ENCODE assay signal across 15 cellular contexts in genomic region chr2:217249490-217250451, GRCh38.
DNase-seq lines count a peak whose midpoint lies in the region; ATAC-seq and TF ChIP-seq lines count a peak whose summit lies in the region.
"Had no signal": no experiment of that assay in that cellular context is flagged by ENCODE, and none has a peak within 500 bp of the region (broad histone marks: within the 10 kb centered on the region; RNA-seq: fewer than 3 reads in every experiment).

No MANE protein-coding gene starts in this region.

- peak; percentile 67 for ATAC-seq in body of pancreas
- ATAC-seq: stimulated activated naive CD8-positive, alpha-beta T cell treated with anti-CD3 and anti-CD28 coated beads, Interleukin-15, amount 100 ng/mL, for 72 hours had no signal

- peak overlapping the region; percentile 36 for H3K9ac ChIP-seq in muscle layer of colon (ENCODE audit: low read length)

- H3K4me1 ChIP-seq in body of pancreas (no peaks in the 10 kb centered on the region), muscle layer of colon (ENCODE audit: insufficient read depth, low read length) (peaks cover 49% of the 10 kb centered on the region), tibial nerve (peaks cover 0 to 40% (median 15%) of the 10 kb centered on the region in 4 donors)

- H3K4me3 ChIP-seq in body of pancreas (no peak overlapping the region), muscle layer of colon (ENCODE audit: low read depth in 1 of 2, low read length in 2 of 2) (no peak overlapping the region), tibial nerve (no peak overlapping the region)

- TF ChIP-seq CTCF in body of pancreas (IDR thresholded peaks at IDR 0.05) = no peak
- no peak for TF ChIP-seq CTCF in tibial nerve (IDR thresholded peaks at IDR 0.05)

- no peaks in the 10 kb centered on the region for H3K9me3 ChIP-seq in body of pancreas
- no peaks in the 10 kb centered on the region for H3K9me3 ChIP-seq in muscle layer of colon (ENCODE audit: low read length)
- H3K9me3 ChIP-seq in tibial nerve = no peaks in the 10 kb centered on the region

- H3K27me3 ChIP-seq in body of pancreas = no peaks in the 10 kb centered on the region
- no peaks in the 10 kb centered on the region for H3K27me3 ChIP-seq in muscle layer of colon (ENCODE audit: control insufficient read depth in 1 of 2, insufficient read depth in 2 of 2, low read length in 2 of 2)
- H3K27me3 ChIP-seq in tibial nerve = no peaks in the 10 kb centered on the region

- WGBS in body of pancreas, 2 donors = 67 to 72% methylated on average over 8 of the region's 8 CpGs
- WGBS in tibial nerve, 2 donors = 51 to 60% methylated on average over 8 of the region's 8 CpGs

- H3K36me3 ChIP-seq in body of pancreas (replicated peaks in 1 of 2; ENCODE audit: insufficient read depth in 1 of 2, low read depth in 2 of 2) (no peaks in the 10 kb centered on the region), muscle layer of colon (ENCODE audit: insufficient read depth, low read length) (no peaks in the 10 kb centered on the region), tibial nerve (no peaks in the 10 kb centered on the region)

- H3K27ac ChIP-seq in body of pancreas (peak overlapping the region in 1 of 4 donors; percentile 21), muscle layer of colon (ENCODE audit: low read depth, low read length) (peak overlapping the region; percentile 89), tibial nerve (peak overlapping the region; percentile 50 to 82 (median 72))
- H3K27ac ChIP-seq: 22Rv1, HL-60 had no signal

- TF ChIP-seq POLR2A in body of pancreas (IDR thresholded peaks at IDR 0.05) (no peak), tibial nerve (IDR thresholded peaks at IDR 0.05) (no peak)

- intact Hi-C loops in body of pancreas (cut with DNase I) = no loop called here

- DNase-seq in DMS153 (lab: John Stamatoyannopoulos, UW) (peak; percentile 23), DMS153 treated with DMSO at 0.1 percent for 48 hours (lab: John Stamatoyannopoulos, UW; ENCODE audit: unreplicated experiment) (no peak), body of pancreas (peak in 3 of 4 donors; percentile 12 to 37 (median 24)), tibial nerve (ENCODE audit: low spot score in 2 of 2) (peak in 1 of 2 donors; percentile 59), COLO829 (ENCODE audit: low spot score) (no peak), COR-L47 (lab: John Stamatoyannopoulos, UW) (no peak)
- no peak for DNase-seq in stimulated activated CD4-positive, alpha-beta T cell treated with anti-CD3 and anti-CD28 coated beads, Interleukin-2, amount 100 ng/mL, for 48 hours
- DNase-seq: activated naive CD4-positive, alpha-beta T cell; cerebellar nuclear complex; midbrain; NCI-H226; stimulated activated naive CD8-positive, alpha-beta T cell treated with anti-CD3 and anti-CD28 coated beads, Interleukin-15, amount 100 ng/mL, for 72 hours had no signal

- TF ChIP-seq EP300 in tibial nerve (IDR thresholded peaks at IDR 0.05) = peak; percentile 40 to 80

Comparison
In these comparisons a context has a peak if more than half of its experiments do, and no peak if none do; other contexts are left out.
1. DNase-seq: peak in DMS153 (single experiment) and body of pancreas (3 of 4); none in DMS153 treated with DMSO at 0.1 percent for 48 hours (single experiment), COLO829 (single experiment), COR-L47 (single experiment) and stimulated activated CD4-positive, alpha-beta T cell treated with anti-CD3 and anti-CD28 coated beads, Interleukin-2, amount 100 ng/mL, for 48 hours (0 of 2).